1 cellular context compared by ENCODE assay signal in the genomic region with DNA sequence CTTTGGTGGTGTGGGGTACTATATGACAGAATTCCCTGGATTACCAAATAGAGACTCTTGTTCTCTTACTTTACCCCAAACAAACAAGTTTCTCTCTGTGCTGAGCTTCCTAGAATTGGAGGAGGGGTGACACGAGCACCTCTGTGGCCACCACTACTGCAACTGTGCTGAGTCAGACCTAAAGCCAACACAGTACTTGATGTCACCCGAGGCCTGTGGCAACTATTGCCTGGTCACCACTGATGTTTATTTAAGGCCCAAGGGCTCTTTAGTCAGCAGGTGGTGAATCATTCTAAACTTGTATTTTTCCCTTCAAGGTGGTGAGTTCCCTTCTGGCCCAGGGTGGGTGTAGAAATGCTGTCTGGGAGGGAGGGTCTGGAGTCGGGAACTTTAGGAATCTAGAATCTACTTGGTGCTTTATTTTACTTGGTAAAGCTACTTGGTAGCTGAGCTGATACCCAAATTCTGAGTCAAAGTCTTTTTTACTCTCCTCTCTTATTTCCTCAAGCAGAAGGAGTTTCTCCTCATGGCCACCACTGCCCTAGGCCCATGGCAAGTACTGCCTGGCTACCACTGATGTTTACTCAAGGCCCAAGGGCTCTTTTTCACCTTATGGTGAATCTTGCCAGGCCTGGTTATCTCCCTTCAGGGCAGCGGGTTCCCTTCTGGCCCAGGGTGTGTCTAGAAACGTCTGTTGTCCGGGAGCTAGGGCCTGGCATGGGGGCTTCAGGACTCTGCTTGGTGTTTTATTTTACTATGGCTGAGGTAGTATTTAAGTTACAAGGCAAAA.
TF ChIP-seq lines count a peak whose summit lies in the region.

No MANE protein-coding gene starts in this region.

TF ChIP-seq in K562, 482 proteins besides CTCF, POLR2A, EP300 and RAD21 (continued from another document):
- TF ChIP-seq, protein P1, sequence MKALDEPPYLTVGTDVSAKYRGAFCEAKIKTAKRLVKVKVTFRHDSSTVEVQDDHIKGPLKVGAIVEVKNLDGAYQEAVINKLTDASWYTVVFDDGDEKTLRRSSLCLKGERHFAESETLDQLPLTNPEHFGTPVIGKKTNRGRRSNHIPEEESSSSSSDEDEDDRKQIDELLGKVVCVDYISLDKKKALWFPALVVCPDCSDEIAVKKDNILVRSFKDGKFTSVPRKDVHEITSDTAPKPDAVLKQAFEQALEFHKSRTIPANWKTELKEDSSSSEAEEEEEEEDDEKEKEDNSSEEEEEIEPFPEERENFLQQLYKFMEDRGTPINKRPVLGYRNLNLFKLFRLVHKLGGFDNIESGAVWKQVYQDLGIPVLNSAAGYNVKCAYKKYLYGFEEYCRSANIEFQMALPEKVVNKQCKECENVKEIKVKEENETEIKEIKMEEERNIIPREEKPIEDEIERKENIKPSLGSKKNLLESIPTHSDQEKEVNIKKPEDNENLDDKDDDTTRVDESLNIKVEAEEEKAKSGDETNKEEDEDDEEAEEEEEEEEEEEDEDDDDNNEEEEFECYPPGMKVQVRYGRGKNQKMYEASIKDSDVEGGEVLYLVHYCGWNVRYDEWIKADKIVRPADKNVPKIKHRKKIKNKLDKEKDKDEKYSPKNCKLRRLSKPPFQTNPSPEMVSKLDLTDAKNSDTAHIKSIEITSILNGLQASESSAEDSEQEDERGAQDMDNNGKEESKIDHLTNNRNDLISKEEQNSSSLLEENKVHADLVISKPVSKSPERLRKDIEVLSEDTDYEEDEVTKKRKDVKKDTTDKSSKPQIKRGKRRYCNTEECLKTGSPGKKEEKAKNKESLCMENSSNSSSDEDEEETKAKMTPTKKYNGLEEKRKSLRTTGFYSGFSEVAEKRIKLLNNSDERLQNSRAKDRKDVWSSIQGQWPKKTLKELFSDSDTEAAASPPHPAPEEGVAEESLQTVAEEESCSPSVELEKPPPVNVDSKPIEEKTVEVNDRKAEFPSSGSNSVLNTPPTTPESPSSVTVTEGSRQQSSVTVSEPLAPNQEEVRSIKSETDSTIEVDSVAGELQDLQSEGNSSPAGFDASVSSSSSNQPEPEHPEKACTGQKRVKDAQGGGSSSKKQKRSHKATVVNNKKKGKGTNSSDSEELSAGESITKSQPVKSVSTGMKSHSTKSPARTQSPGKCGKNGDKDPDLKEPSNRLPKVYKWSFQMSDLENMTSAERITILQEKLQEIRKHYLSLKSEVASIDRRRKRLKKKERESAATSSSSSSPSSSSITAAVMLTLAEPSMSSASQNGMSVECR (CRISPR knock-in tag; IDR thresholded peaks at IDR 0.05), result no peak
- peak; percentile 25; the same call in 1 of the 2 replicates for TF ChIP-seq JUN (IDR thresholded peaks at IDR 0.05; ENCODE audit: borderline replicate concordance, low read depth, low read length)
- no peak for TF ChIP-seq JUN (CRISPR knock-in tag; IDR thresholded peaks at IDR 0.05; ENCODE audit: borderline replicate concordance)
- TF ChIP-seq HIVEP1 (CRISPR knock-in tag; IDR thresholded peaks at IDR 0.05), result no peak
- TF ChIP-seq FOXJ2 (tag; IDR thresholded peaks at IDR 0.05), result peak; percentile 74
- TF ChIP-seq BACH1 (tag; IDR thresholded peaks at IDR 0.05), result peak; percentile 93
- no peak for TF ChIP-seq ZNF197 (CRISPR knock-in tag; IDR thresholded peaks at IDR 0.05; ENCODE audit: low read depth)
TF ChIP-seq in K562: peak in this region for 17.
